Comparison of ENCODE assay signal across 1 cellular context in genomic region chr11:68942751-68943271, GRCh38.
TF ChIP-seq lines count a peak whose summit lies in the region.

No MANE protein-coding gene starts in this region.

TF ChIP-seq in GM23338, 12 proteins besides CTCF, POLR2A, EP300 and RAD21:
- TF ChIP-seq, protein P1, sequence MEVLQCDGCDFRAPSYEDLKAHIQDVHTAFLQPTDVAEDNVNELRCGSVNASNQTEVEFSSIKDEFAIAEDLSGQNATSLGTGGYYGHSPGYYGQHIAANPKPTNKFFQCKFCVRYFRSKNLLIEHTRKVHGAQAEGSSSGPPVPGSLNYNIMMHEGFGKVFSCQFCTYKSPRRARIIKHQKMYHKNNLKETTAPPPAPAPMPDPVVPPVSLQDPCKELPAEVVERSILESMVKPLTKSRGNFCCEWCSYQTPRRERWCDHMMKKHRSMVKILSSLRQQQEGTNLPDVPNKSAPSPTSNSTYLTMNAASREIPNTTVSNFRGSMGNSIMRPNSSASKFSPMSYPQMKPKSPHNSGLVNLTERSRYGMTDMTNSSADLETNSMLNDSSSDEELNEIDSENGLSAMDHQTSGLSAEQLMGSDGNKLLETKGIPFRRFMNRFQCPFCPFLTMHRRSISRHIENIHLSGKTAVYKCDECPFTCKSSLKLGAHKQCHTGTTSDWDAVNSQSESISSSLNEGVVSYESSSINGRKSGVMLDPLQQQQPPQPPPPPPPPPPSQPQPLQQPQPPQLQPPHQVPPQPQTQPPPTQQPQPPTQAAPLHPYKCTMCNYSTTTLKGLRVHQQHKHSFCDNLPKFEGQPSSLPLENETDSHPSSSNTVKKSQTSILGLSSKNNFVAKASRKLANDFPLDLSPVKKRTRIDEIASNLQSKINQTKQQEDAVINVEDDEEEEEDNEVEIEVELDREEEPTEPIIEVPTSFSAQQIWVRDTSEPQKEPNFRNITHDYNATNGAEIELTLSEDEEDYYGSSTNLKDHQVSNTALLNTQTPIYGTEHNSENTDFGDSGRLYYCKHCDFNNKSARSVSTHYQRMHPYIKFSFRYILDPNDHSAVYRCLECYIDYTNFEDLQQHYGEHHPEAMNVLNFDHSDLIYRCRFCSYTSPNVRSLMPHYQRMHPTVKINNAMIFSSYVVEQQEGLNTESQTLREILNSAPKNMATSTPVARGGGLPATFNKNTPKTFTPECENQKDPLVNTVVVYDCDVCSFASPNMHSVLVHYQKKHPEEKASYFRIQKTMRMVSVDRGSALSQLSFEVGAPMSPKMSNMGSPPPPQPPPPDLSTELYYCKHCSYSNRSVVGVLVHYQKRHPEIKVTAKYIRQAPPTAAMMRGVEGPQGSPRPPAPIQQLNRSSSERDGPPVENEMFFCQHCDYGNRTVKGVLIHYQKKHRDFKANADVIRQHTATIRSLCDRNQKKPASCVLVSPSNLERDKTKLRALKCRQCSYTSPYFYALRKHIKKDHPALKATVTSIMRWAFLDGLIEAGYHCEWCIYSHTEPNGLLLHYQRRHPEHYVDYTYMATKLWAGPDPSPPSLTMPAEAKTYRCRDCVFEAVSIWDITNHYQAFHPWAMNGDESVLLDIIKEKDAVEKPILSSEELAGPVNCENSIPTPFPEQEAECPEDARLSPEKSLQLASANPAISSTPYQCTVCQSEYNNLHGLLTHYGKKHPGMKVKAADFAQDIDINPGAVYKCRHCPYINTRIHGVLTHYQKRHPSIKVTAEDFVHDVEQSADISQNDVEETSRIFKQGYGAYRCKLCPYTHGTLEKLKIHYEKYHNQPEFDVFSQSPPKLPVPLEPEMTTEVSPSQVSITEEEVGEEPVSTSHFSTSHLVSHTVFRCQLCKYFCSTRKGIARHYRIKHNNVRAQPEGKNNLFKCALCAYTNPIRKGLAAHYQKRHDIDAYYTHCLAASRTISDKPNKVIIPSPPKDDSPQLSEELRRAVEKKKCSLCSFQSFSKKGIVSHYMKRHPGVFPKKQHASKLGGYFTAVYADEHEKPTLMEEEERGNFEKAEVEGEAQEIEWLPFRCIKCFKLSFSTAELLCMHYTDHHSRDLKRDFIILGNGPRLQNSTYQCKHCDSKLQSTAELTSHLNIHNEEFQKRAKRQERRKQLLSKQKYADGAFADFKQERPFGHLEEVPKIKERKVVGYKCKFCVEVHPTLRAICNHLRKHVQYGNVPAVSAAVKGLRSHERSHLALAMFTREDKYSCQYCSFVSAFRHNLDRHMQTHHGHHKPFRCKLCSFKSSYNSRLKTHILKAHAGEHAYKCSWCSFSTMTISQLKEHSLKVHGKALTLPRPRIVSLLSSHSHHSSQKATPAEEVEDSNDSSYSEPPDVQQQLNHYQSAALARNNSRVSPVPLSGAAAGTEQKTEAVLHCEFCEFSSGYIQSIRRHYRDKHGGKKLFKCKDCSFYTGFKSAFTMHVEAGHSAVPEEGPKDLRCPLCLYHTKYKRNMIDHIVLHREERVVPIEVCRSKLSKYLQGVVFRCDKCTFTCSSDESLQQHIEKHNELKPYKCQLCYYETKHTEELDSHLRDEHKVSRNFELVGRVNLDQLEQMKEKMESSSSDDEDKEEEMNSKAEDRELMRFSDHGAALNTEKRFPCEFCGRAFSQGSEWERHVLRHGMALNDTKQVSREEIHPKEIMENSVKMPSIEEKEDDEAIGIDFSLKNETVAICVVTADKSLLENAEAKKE (CRISPR knock-in tag; IDR thresholded peaks at IDR 0.05): no peak
- TF ChIP-seq JUNB (IDR thresholded peaks at IDR 0.05; ENCODE audit: unreplicated experiment): no peak
